11 cellular contexts compared by ENCODE assay signal in the genomic region with DNA sequence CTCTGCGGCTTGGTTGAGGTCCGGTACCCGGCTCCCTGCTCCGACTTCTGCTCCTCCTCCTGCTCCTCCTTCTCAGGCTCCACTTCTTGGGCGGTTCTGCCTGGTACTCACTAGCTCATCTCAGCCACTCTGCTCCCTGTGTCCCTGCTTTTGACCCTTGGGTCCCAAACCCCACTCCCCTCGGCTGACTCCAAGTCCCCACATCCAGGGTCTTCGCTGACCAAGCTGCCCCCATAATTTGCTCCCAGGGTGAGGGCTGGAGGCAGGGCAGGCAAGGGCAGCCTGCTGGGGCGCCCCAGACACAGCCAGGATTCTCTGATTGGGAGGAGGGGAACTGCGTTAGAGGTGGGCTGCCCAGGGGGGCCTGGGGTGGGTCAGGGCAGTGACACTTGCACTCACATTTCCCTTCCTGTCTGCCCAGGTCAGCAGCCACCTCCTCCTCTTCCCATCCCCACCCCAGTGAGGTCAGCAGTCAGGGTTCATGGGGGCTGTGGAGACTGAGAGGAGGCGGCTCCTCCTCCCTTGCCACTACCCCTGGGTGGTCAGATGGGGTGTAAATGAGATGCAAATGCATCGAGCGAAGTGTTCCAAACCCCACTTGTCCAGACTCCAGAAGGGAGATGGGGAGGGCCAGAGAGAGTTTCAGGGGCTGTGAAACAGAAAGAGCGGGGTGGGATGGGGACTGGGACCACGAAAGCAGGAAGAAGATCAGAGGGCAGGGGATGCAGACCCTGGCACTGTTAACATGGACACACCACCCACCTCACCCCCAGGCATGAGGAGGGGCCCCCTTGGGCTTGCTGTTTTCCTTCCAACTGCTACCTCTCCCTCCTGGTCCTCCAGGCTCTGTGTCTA. TPM values are rescaled to one million over a fixed set of nuclear protein-coding genes. Genes with fewer than 3 reads are reported as not detected.
DNase-seq lines count a peak whose midpoint lies in the region; ATAC-seq and TF ChIP-seq lines count a peak whose summit lies in the region.
"Had no signal": no experiment of that assay in that cellular context is flagged by ENCODE, and none has a peak within 500 bp of the region (broad histone marks: within the 10 kb centered on the region; RNA-seq: fewer than 3 reads in every experiment).

No MANE protein-coding gene starts in this region.

- H3K27me3 ChIP-seq in ascending aorta (no peaks in the 10 kb centered on the region), mesendoderm (ENCODE audit: insufficient read depth, low read length, poor library complexity) (peaks cover 2% of the 10 kb centered on the region), thoracic aorta (replicated peaks; ENCODE audit: insufficient read depth) (no peaks in the 10 kb centered on the region)
- H3K27me3 ChIP-seq: pancreas had no signal

- H2AK5ac ChIP-seq in mesendoderm (ENCODE audit: low read length): no peak overlapping the region

- no peaks in the 10 kb centered on the region for H3K36me3 Mint-ChIP-seq in activated T-cell treated with anti-CD3 and anti-CD28 coated beads, Interleukin-2, amount 50 U/mL, for 24 hours (ENCODE audit: low read depth)

- peak overlapping the region; percentile 4 for H3K4me2 ChIP-seq in mesendoderm (ENCODE audit: low read length)

- peak overlapping the region; percentile 37 for H3K23ac ChIP-seq in mesendoderm (ENCODE audit: low read length)

- no peaks in the 10 kb centered on the region for H3K79me2 ChIP-seq in mesendoderm (ENCODE audit: control insufficient read depth, insufficient read depth, low read length)

- no peak overlapping the region for H3K9ac ChIP-seq in mesendoderm (ENCODE audit: low read length)

- no peak overlapping the region for H3K18ac ChIP-seq in mesendoderm (ENCODE audit: low read length)

- H3K36me3 ChIP-seq in ascending aorta: peaks cover 9 to 13% of the 10 kb centered on the region in 2 donors
- H3K36me3 ChIP-seq in mesendoderm (ENCODE audit: control insufficient read depth, insufficient read depth, low read length): no peaks in the 10 kb centered on the region
- H3K36me3 ChIP-seq in thoracic aorta: peaks cover 9% of the 10 kb centered on the region
- H3K36me3 ChIP-seq: pancreas had no signal

- WGBS in mesendoderm (ENCODE audit: extremely low coverage, insufficient coverage, low lambda C conversion rate): no CpG with 5 or more reads among the region's 14 CpGs

- H3K4me3 ChIP-seq in ascending aorta (peak overlapping the region; percentile 54 to 74), mesendoderm (ENCODE audit: low read length) (no peak overlapping the region), thoracic aorta (peak overlapping the region; percentile 89)

- H3K9me3 Mint-ChIP-seq in activated T-cell treated with anti-CD3 and anti-CD28 coated beads, Interleukin-2, amount 50 U/mL, for 24 hours: no peaks in the 10 kb centered on the region

- no peak overlapping the region for H3K27ac Mint-ChIP-seq in activated T-cell treated with anti-CD3 and anti-CD28 coated beads, Interleukin-2, amount 50 U/mL, for 24 hours

- peak overlapping the region; percentile 17 for H3K56ac ChIP-seq in mesendoderm (ENCODE audit: low read length)

- H3K4me1 Mint-ChIP-seq in activated T-cell treated with anti-CD3 and anti-CD28 coated beads, Interleukin-2, amount 50 U/mL, for 24 hours (ENCODE audit: low read depth): peaks cover 49% of the 10 kb centered on the region

- H4K5ac ChIP-seq in mesendoderm (ENCODE audit: low read length): no peak overlapping the region

- no peak overlapping the region for H3K4ac ChIP-seq in mesendoderm (ENCODE audit: low read depth, low read length)

- TF ChIP-seq CTCF in ascending aorta (IDR thresholded peaks at IDR 0.05) (no peak), thoracic aorta (IDR thresholded peaks at IDR 0.05) (no peak)

- no peak for DNase-seq in activated T-cell treated with anti-CD3 and anti-CD28 coated beads, Interleukin-2, amount 50 U/mL, for 24 hours
- no peak for DNase-seq in activated T-cell treated with anti-CD3 and anti-CD28 coated beads, Interleukin-2, amount 50 U/mL, for 1 hour
- DNase-seq in ascending aorta (ENCODE audit: low spot score in 2 of 2) (peak in 1 of 2 donors; percentile 62), mesendoderm (no peak), thoracic aorta (ENCODE audit: low spot score) (no peak), GM19238 (ENCODE audit: insufficient read length, low spot score) (no peak), DMS79 treated with DMSO at 0.1 percent for 48 hours (lab: John Stamatoyannopoulos, UW) (no peak)

- no peaks in the 10 kb centered on the region for H3K79me1 ChIP-seq in mesendoderm (ENCODE audit: low read length)

- no peak overlapping the region for H2BK120ac ChIP-seq in mesendoderm (ENCODE audit: low read depth, low read length)

- ATAC-seq in thoracic aorta (ENCODE audit: insufficient number of reproducible peaks, low FRiP score, low read depth) (no peak), GM21717 (IDR thresholded peaks at IDR 0.05; ENCODE audit: unreplicated experiment) (no peak)

- H3K27me3 Mint-ChIP-seq in activated T-cell treated with anti-CD3 and anti-CD28 coated beads, Interleukin-2, amount 50 U/mL, for 24 hours: peaks cover 50% of the 10 kb centered on the region

- peak overlapping the region; percentile 36 for H3K4me3 Mint-ChIP-seq in activated T-cell treated with anti-CD3 and anti-CD28 coated beads, Interleukin-2, amount 50 U/mL, for 24 hours

- H4K8ac ChIP-seq in mesendoderm (ENCODE audit: low read depth, low read length): no peak overlapping the region

- peak overlapping the region; percentile 95 to 99 for H3K27ac ChIP-seq in ascending aorta
- H3K27ac ChIP-seq in mesendoderm (ENCODE audit: low read depth, low read length): no peak overlapping the region
- H3K27ac ChIP-seq in thoracic aorta: peak overlapping the region; percentile 96 to 99

- H2BK5ac ChIP-seq in mesendoderm (ENCODE audit: low read length): no peak overlapping the region

- intact Hi-C loops in ascending aorta (cut with DNase I): loop anchor here (5.0 to 10.0 kb wide), 7 partner anchors 121 to 628 kb away; a partner anchor contains a TSS

- H3K4me1 ChIP-seq in ascending aorta (peaks cover 40 to 51% of the 10 kb centered on the region in 2 donors), mesendoderm (ENCODE audit: control insufficient read depth, low read depth, low read length) (peaks cover 23% of the 10 kb centered on the region), thoracic aorta (ENCODE audit: control insufficient read depth in 1 of 2, low read depth in 2 of 2) (peaks cover 46 to 59% of the 10 kb centered on the region in 2 donors)

- H3K9me3 ChIP-seq in ascending aorta (no peaks in the 10 kb centered on the region), thoracic aorta (no peaks in the 10 kb centered on the region)
- H3K9me3 ChIP-seq: pancreas had no signal

- no peak overlapping the region for H2BK15ac ChIP-seq in mesendoderm (replicated peaks; ENCODE audit: low read depth)

RNA-seq across cellular contexts. Expression of a gene that starts 2.1 kb away (rescaled TPM):
- total RNA-seq in ascending aorta (105 TPM), thoracic aorta (100 to 1,000 TPM in 1 of 2 donors, 10 to 100 TPM in 1; 51.1 to 110 TPM)
- 7.4 TPM for polyA plus RNA-seq in mesendoderm (2013, experiment 1 of 2)
- 5.9 TPM for polyA plus RNA-seq in mesendoderm (2013, experiment 2 of 2)

RNA-seq across cellular contexts. Expression of a gene that starts 14.1 kb away (rescaled TPM):
- total RNA-seq in ascending aorta: 40.3 TPM
- polyA plus RNA-seq in mesendoderm (2013, experiment 1 of 2): 7.4 TPM
- polyA plus RNA-seq in mesendoderm (2013, experiment 2 of 2): 7.9 TPM
- total RNA-seq in thoracic aorta: 10 to 100 TPM; 78.9 to 85.3 TPM

RNA-seq across cellular contexts. Expression of a gene that starts 19.4 kb away (rescaled TPM):
- total RNA-seq in ascending aorta: 85.3 TPM
- 36.4 TPM for polyA plus RNA-seq in mesendoderm (2013, experiment 1 of 2)
- polyA plus RNA-seq in mesendoderm (2013, experiment 2 of 2): 36.2 TPM
- total RNA-seq in thoracic aorta: 10 to 100 TPM; 25.3 to 44.1 TPM

RNA-seq across cellular contexts. Expression of a gene that starts 36.1 kb away (rescaled TPM):
- total RNA-seq in ascending aorta (not detected), thoracic aorta (not detected)
- polyA plus RNA-seq in mesendoderm (2013, experiment 1 of 2): not detected
- polyA plus RNA-seq in mesendoderm (2013, experiment 2 of 2): not detected
- total RNA-seq: esophagus mucosa, pancreas had no signal
- polyA plus RNA-seq: BJ, pancreas had no signal

RNA-seq across cellular contexts. Expression of a gene that starts 59.3 kb away (rescaled TPM):
- not detected for total RNA-seq in ascending aorta
- polyA plus RNA-seq in mesendoderm (2013, experiment 1 of 2): not detected
- not detected for polyA plus RNA-seq in mesendoderm (2013, experiment 2 of 2)
- total RNA-seq in thoracic aorta: not detected
- total RNA-seq: esophagus mucosa, pancreas had no signal
- polyA plus RNA-seq: BJ, pancreas had no signal
